Comparison of ENCODE assay signal across 6 cellular contexts in genomic region chr12:95241138-95241537, GRCh38. TPM values are rescaled to one million over a fixed set of nuclear protein-coding genes. Genes with fewer than 3 reads are reported as not detected.
DNase-seq lines count a peak whose midpoint lies in the region; ATAC-seq and TF ChIP-seq lines count a peak whose summit lies in the region.
"Not testable (repeated sequence)": the region's sequence is repeated elsewhere in the genome, so short reads cannot be mapped to it uniquely, and the experiment has no call there.

No MANE protein-coding gene starts in this region.

- not testable (repeated sequence) for H3K9me3 ChIP-seq in aorta (ENCODE audit: control insufficient read depth, low read length)

- WGBS in aorta, 2 donors: 86 to 87% methylated on average over 6 of the region's 6 CpGs

- peak; percentile 28 for DNase-seq in DMS53 (lab: John Stamatoyannopoulos, UW)
- DNase-seq in activated CD4-positive, alpha-beta T cell treated with anti-CD3 and anti-CD28 coated beads, Interleukin-2, amount 10 ng/mL, durations not matched to agents 24 days and 14 days; chondrocyte (ENCODE audit: low spot score); osteocyte (ENCODE audit: extremely low spot score, unreplicated experiment); stimulated activated naive B cell treated with anti-CD40 and anti-IgM and Interleukin-4, amounts not matched to agents 10 μg/mL and 1 μg/mL and 100 μg/mL, for 72 hours; aorta: not testable (repeated sequence)

- peak overlapping the region; percentile 53 to 85 for H3K27ac ChIP-seq in aorta (ENCODE audit: low read depth in 1 of 2, low read length in 2 of 2)

- TF ChIP-seq CTCF in chondrocyte (IDR thresholded peaks at IDR 0.05); osteocyte (IDR thresholded peaks at IDR 0.05): not testable (repeated sequence)

- peaks cover 19% of the 10 kb centered on the region for H3K36me3 Mint-ChIP-seq in activated CD4-positive, alpha-beta T cell treated with anti-CD3 and anti-CD28 coated beads, Interleukin-2, amount 10 ng/mL, durations not matched to agents 24 days and 14 days (ENCODE audit: low read depth)
- H3K36me3 Mint-ChIP-seq in chondrocyte (ENCODE audit: low read depth): not testable (repeated sequence)
- H3K36me3 Mint-ChIP-seq in osteocyte (ENCODE audit: unreplicated experiment): peaks cover 22% of the 10 kb centered on the region
- H3K36me3 Mint-ChIP-seq in stimulated activated naive B cell treated with anti-CD40 and anti-IgM and Interleukin-4, amounts not matched to agents 10 μg/mL and 1 μg/mL and 100 μg/mL, for 72 hours: peaks cover 11 to 27% of the 10 kb centered on the region in 2 donors

- H3K9me3 Mint-ChIP-seq in activated CD4-positive, alpha-beta T cell treated with anti-CD3 and anti-CD28 coated beads, Interleukin-2, amount 10 ng/mL, durations not matched to agents 24 days and 14 days; chondrocyte (ENCODE audit: low read depth); osteocyte (ENCODE audit: unreplicated experiment); stimulated activated naive B cell treated with anti-CD40 and anti-IgM and Interleukin-4, amounts not matched to agents 10 μg/mL and 1 μg/mL and 100 μg/mL, for 72 hours: not testable (repeated sequence)

- intact Hi-C loops in activated CD4-positive, alpha-beta T cell treated with anti-CD3 and anti-CD28 coated beads, Interleukin-2, amount 10 ng/mL, durations not matched to agents 24 days and 14 days (cut with micrococcal nuclease): not testable (repeated sequence)
- intact Hi-C loops in aorta (cut with DNase I): loop anchor here in 1 of 2 donors (10.0 kb wide), 1 partner anchor 64 kb away; no protein-coding TSS in a partner anchor

- not testable (repeated sequence) for H3K27me3 ChIP-seq in aorta (ENCODE audit: control insufficient read depth in 1 of 2, insufficient read depth in 2 of 2, low read length in 1 of 2)

- not testable (repeated sequence) for H3K4me3 ChIP-seq in aorta (ENCODE audit: low read length in 2 of 2)

- H3K4me3 Mint-ChIP-seq in activated CD4-positive, alpha-beta T cell treated with anti-CD3 and anti-CD28 coated beads, Interleukin-2, amount 10 ng/mL, durations not matched to agents 24 days and 14 days; chondrocyte (ENCODE audit: unreplicated experiment); osteocyte (ENCODE audit: unreplicated experiment); stimulated activated naive B cell treated with anti-CD40 and anti-IgM and Interleukin-4, amounts not matched to agents 10 μg/mL and 1 μg/mL and 100 μg/mL, for 72 hours: not testable (repeated sequence)

- not testable (repeated sequence) for ATAC-seq in stimulated activated naive B cell treated with anti-CD40 and anti-IgM and Interleukin-4, amounts not matched to agents 10 μg/mL and 1 μg/mL and 100 μg/mL, for 72 hours (replicated peaks); aorta (ENCODE audit: low FRiP score)

- H3K27me3 Mint-ChIP-seq in activated CD4-positive, alpha-beta T cell treated with anti-CD3 and anti-CD28 coated beads, Interleukin-2, amount 10 ng/mL, durations not matched to agents 24 days and 14 days; chondrocyte (ENCODE audit: low read depth); osteocyte (ENCODE audit: unreplicated experiment); stimulated activated naive B cell treated with anti-CD40 and anti-IgM and Interleukin-4, amounts not matched to agents 10 μg/mL and 1 μg/mL and 100 μg/mL, for 72 hours: not testable (repeated sequence)

- not testable (repeated sequence) for H3K36me3 ChIP-seq in aorta (ENCODE audit: control insufficient read depth in 1 of 2, insufficient read depth in 2 of 2, low read length in 1 of 2)

- peak overlapping the region; percentile 34 for H3K27ac Mint-ChIP-seq in activated CD4-positive, alpha-beta T cell treated with anti-CD3 and anti-CD28 coated beads, Interleukin-2, amount 10 ng/mL, durations not matched to agents 24 days and 14 days
- H3K27ac Mint-ChIP-seq in chondrocyte (ENCODE audit: unreplicated experiment): peak overlapping the region; percentile 54
- H3K27ac Mint-ChIP-seq in osteocyte (ENCODE audit: unreplicated experiment): peak overlapping the region; percentile 31
- H3K27ac Mint-ChIP-seq in stimulated activated naive B cell treated with anti-CD40 and anti-IgM and Interleukin-4, amounts not matched to agents 10 μg/mL and 1 μg/mL and 100 μg/mL, for 72 hours: peak overlapping the region; percentile 47

- peaks cover 12% of the 10 kb centered on the region for H3K4me1 Mint-ChIP-seq in activated CD4-positive, alpha-beta T cell treated with anti-CD3 and anti-CD28 coated beads, Interleukin-2, amount 10 ng/mL, durations not matched to agents 24 days and 14 days
- H3K4me1 Mint-ChIP-seq in chondrocyte (ENCODE audit: low read depth) (peaks cover 40% of the 10 kb centered on the region), osteocyte (ENCODE audit: unreplicated experiment) (peaks cover 36% of the 10 kb centered on the region)
- peaks cover 17 to 32% of the 10 kb centered on the region in 2 donors for H3K4me1 Mint-ChIP-seq in stimulated activated naive B cell treated with anti-CD40 and anti-IgM and Interleukin-4, amounts not matched to agents 10 μg/mL and 1 μg/mL and 100 μg/mL, for 72 hours

- H3K4me1 ChIP-seq in aorta (ENCODE audit: control insufficient read depth in 1 of 2, insufficient read depth in 2 of 2, low read length in 2 of 2): peaks cover 5 to 16% of the 10 kb centered on the region in 2 donors

RNA-seq across cellular contexts. Expression of gene VEZT, which starts 23.5 kb away (rescaled TPM):
- 57.7 and 58.8 TPM in 2 replicates for total RNA-seq in activated CD4-positive, alpha-beta T cell treated with anti-CD3 and anti-CD28 coated beads, Interleukin-2, amount 10 ng/mL, durations not matched to agents 24 days and 14 days
- total RNA-seq in chondrocyte: 69.3 to 79.4 TPM (median 74.7 TPM) in 3 replicates
- total RNA-seq in osteocyte: 65.7 and 74.7 TPM in 2 replicates
- 100 to 1,000 TPM in 1 of 2 donors, 10 to 100 TPM in 1; 81.0 to 103 TPM for total RNA-seq in aorta
- 10 to 100 TPM; 39.0 to 56.8 TPM for polyA plus RNA-seq in aorta

RNA-seq across cellular contexts. Expression of gene FGD6, which starts 23.9 kb away (rescaled TPM):
- 0.45 and 0.70 TPM in 2 replicates for total RNA-seq in activated CD4-positive, alpha-beta T cell treated with anti-CD3 and anti-CD28 coated beads, Interleukin-2, amount 10 ng/mL, durations not matched to agents 24 days and 14 days
- total RNA-seq in chondrocyte: 8.6 to 9.6 TPM (median 9.0 TPM) in 3 replicates
- total RNA-seq in osteocyte: 11.2 and 11.9 TPM in 2 replicates
- total RNA-seq in aorta: 10 to 100 TPM in 1 of 2 donors, 1 to 10 TPM in 1; 8.9 to 15.5 TPM
- 1 to 10 TPM in 1 of 2 donors, under 1 TPM in 1; 0.95 to 1.4 TPM for polyA plus RNA-seq in aorta
